ENCODE assay signal across 8 cellular contexts in genomic region chr3:129592362-129593150, GRCh38. TPM values are rescaled to one million over a fixed set of nuclear protein-coding genes. Genes with fewer than 3 reads are reported as not detected.
A peak's percentile ranks its signal among the peaks of the same experiment; 100 is the strongest.
DNase-seq lines count a peak whose midpoint lies in the region; ATAC-seq and TF ChIP-seq lines count a peak whose summit lies in the region.

No MANE protein-coding gene starts in this region.

- ATAC-seq in left colon (no peak), foreskin keratinocyte (no peak)
- ATAC-seq in activated T-cell treated with anti-CD3 and anti-CD28 coated beads, Interleukin-2, amount 50 U/mL, for 4 hours, result no peak

- intact Hi-C loops in left colon (cut with DNase I, micrococcal nuclease), result no loop called here

- peaks cover 0 to 6% (median 0%) of the 10 kb centered on the region in 5 experiments for H3K9me3 Mint-ChIP-seq in brain
- H3K9me3 Mint-ChIP-seq in activated T-cell treated with anti-CD3 and anti-CD28 coated beads, Interleukin-2, amount 50 U/mL, for 4 hours, result no peaks in the 10 kb centered on the region
- H3K9me3 Mint-ChIP-seq in activated T-cell treated with anti-CD3 and anti-CD28 coated beads, Interleukin-2, amount 50 U/mL, for 24 hours, result no peaks in the 10 kb centered on the region

- peaks cover 23% of the 10 kb centered on the region for H3F3A ChIP-seq in smooth muscle cell (ENCODE audit: low read depth)

- H3K27me3 Mint-ChIP-seq in brain, result peaks cover 5% of the 10 kb centered on the region
- H3K27me3 Mint-ChIP-seq in activated T-cell treated with anti-CD3 and anti-CD28 coated beads, Interleukin-2, amount 50 U/mL, for 4 hours (ENCODE audit: low read depth), result no peaks in the 10 kb centered on the region
- H3K27me3 Mint-ChIP-seq in activated T-cell treated with anti-CD3 and anti-CD28 coated beads, Interleukin-2, amount 50 U/mL, for 24 hours, result peaks cover 11% of the 10 kb centered on the region

- TF ChIP-seq CTCF in brain (conservative IDR thresholded peaks at IDR 0.05), result no peak
- no peak for TF ChIP-seq CTCF in smooth muscle cell (IDR thresholded peaks at IDR 0.05; ENCODE audit: borderline replicate concordance, insufficient read depth, poor library complexity, severe bottlenecking)
- no peak for TF ChIP-seq CTCF in foreskin keratinocyte (conservative IDR thresholded peaks at IDR 0.05)

- peaks cover 13% of the 10 kb centered on the region for H4K20me1 ChIP-seq in smooth muscle cell (ENCODE audit: low read depth)

- H2AFZ ChIP-seq in smooth muscle cell (ENCODE audit: low read depth), result no peak overlapping the region

- H3K4me1 Mint-ChIP-seq in brain, result peaks cover 75% of the 10 kb centered on the region
- H3K4me1 Mint-ChIP-seq in activated T-cell treated with anti-CD3 and anti-CD28 coated beads, Interleukin-2, amount 50 U/mL, for 4 hours (ENCODE audit: low read depth), result peaks cover 30% of the 10 kb centered on the region
- H3K4me1 Mint-ChIP-seq in activated T-cell treated with anti-CD3 and anti-CD28 coated beads, Interleukin-2, amount 50 U/mL, for 24 hours (ENCODE audit: low read depth), result peaks cover 23% of the 10 kb centered on the region

- DNase-seq in left colon (peak; percentile 52 to 71), smooth muscle cell (lab: John Stamatoyannopoulos, UW; ENCODE audit: unreplicated experiment) (peak; percentile 11), foreskin keratinocyte (no peak)
- no peak for DNase-seq in activated T-cell treated with anti-CD3 and anti-CD28 coated beads, Interleukin-2, amount 50 U/mL, for 4 hours
- no peak for DNase-seq in activated CD4-positive, alpha-beta T cell treated with anti-CD3 and anti-CD28 coated beads, Interleukin-2, amount 50 U/mL, for 4 hours
- DNase-seq in activated T-cell treated with anti-CD3 and anti-CD28 coated beads, Interleukin-2, amount 50 U/mL, for 24 hours, result no peak

- H3K9me3 ChIP-seq in HUES48 (ENCODE audit: control insufficient read depth, insufficient read depth, low read length) (no peaks in the 10 kb centered on the region), smooth muscle cell (replicated peaks; ENCODE audit: low read depth) (no peaks in the 10 kb centered on the region)

- H3K4me3 Mint-ChIP-seq in brain, result peak overlapping the region in 3 of 5 experiments; percentile 35 to 70 (median 67)
- no peak overlapping the region for H3K4me3 Mint-ChIP-seq in activated T-cell treated with anti-CD3 and anti-CD28 coated beads, Interleukin-2, amount 50 U/mL, for 4 hours
- no peak overlapping the region for H3K4me3 Mint-ChIP-seq in activated T-cell treated with anti-CD3 and anti-CD28 coated beads, Interleukin-2, amount 50 U/mL, for 24 hours

- H3K4me1 ChIP-seq in HUES48 (ENCODE audit: control insufficient read depth, insufficient read depth, low read length) (peaks cover 43% of the 10 kb centered on the region), smooth muscle cell (ENCODE audit: low read depth) (peaks cover 43% of the 10 kb centered on the region), foreskin keratinocyte (no peaks in the 10 kb centered on the region)

- H3K4me3 ChIP-seq in HUES48 (ENCODE audit: low read depth, low read length) (peak overlapping the region; percentile 36), smooth muscle cell (peak overlapping the region; percentile 26)

- no peaks in the 10 kb centered on the region for H3K36me3 Mint-ChIP-seq in brain
- H3K36me3 Mint-ChIP-seq in activated T-cell treated with anti-CD3 and anti-CD28 coated beads, Interleukin-2, amount 50 U/mL, for 4 hours (ENCODE audit: insufficient read depth), result no peaks in the 10 kb centered on the region
- H3K36me3 Mint-ChIP-seq in activated T-cell treated with anti-CD3 and anti-CD28 coated beads, Interleukin-2, amount 50 U/mL, for 24 hours (ENCODE audit: low read depth), result no peaks in the 10 kb centered on the region

- H3K27ac ChIP-seq in HUES48 (ENCODE audit: low read depth, low read length) (peak overlapping the region; percentile 78), smooth muscle cell (ENCODE audit: low read depth) (peak overlapping the region; percentile 78), foreskin keratinocyte (no peak overlapping the region)

- H3K27ac Mint-ChIP-seq in brain, result peak overlapping the region in 4 of 5 experiments; percentile 82 to 94 (median 90)
- no peak overlapping the region for H3K27ac Mint-ChIP-seq in activated T-cell treated with anti-CD3 and anti-CD28 coated beads, Interleukin-2, amount 50 U/mL, for 24 hours

- no peak overlapping the region for H3K9ac ChIP-seq in HUES48 (ENCODE audit: low read depth, low read length)
- peak overlapping the region; percentile 45 for H3K9ac ChIP-seq in smooth muscle cell (ENCODE audit: low read depth)

- H3K4me2 ChIP-seq in smooth muscle cell, result peak overlapping the region; percentile 80

- H3K27me3 ChIP-seq in HUES48 (ENCODE audit: control insufficient read depth, insufficient read depth, low read length) (no peaks in the 10 kb centered on the region), smooth muscle cell (ENCODE audit: low read depth) (no peaks in the 10 kb centered on the region), foreskin keratinocyte (peaks cover 19% of the 10 kb centered on the region)

- H3K79me2 ChIP-seq in smooth muscle cell (ENCODE audit: low read depth), result peaks cover 88% of the 10 kb centered on the region

- WGBS in smooth muscle cell (ENCODE audit: low lambda C conversion rate), result 11% methylated on average over 23 of the region's 26 CpGs

- H3K36me3 ChIP-seq in HUES48 (ENCODE audit: control insufficient read depth, insufficient read depth, low read length) (no peaks in the 10 kb centered on the region), smooth muscle cell (ENCODE audit: low read depth) (no peaks in the 10 kb centered on the region)

RNA-seq across cellular contexts. Expression of gene PLXND1, which starts 13.9 kb away (rescaled TPM):
- polyA plus RNA-seq in brain (ENCODE audit: insufficient read depth, low read depth, low replicate concordance) (151 TPM), smooth muscle cell (75.8 and 130 TPM in 2 replicates), foreskin keratinocyte (1.3 and 2.5 TPM in 2 replicates)
- total RNA-seq in left colon (10 to 100 TPM; 16.5 to 38.8 TPM), smooth muscle cell (71.2 and 94.3 TPM in 2 replicates), foreskin keratinocyte (1.8 and 3.1 TPM in 2 replicates)
- total RNA-seq in activated T-cell treated with anti-CD3 and anti-CD28 coated beads, Interleukin-2, amount 50 U/mL, for 4 hours, result 1 to 10 TPM; 4.8 to 6.2 (median 6.1) TPM

RNA-seq across cellular contexts. Expression of gene H1-8, which starts 49.6 kb away (rescaled TPM):
- polyA plus RNA-seq in brain (ENCODE audit: insufficient read depth, low read depth, low replicate concordance) (not detected), smooth muscle cell (not detected in 2 replicates), foreskin keratinocyte (not detected in 2 replicates)
- total RNA-seq in left colon (not detected), smooth muscle cell (not detected in 2 replicates), foreskin keratinocyte (not detected in 2 replicates)
- total RNA-seq in activated T-cell treated with anti-CD3 and anti-CD28 coated beads, Interleukin-2, amount 50 U/mL, for 4 hours, result not detected

Comparison
In these comparisons a context has a peak if more than half of its experiments do, and no peak if none do; other contexts are left out.
1. H3K4me3 Mint-ChIP-seq: peak in brain (3 of 5); none in activated T-cell treated with anti-CD3 and anti-CD28 coated beads, Interleukin-2, amount 50 U/mL, for 4 hours (single experiment) and activated T-cell treated with anti-CD3 and anti-CD28 coated beads, Interleukin-2, amount 50 U/mL, for 24 hours (single experiment).
2. DNase-seq: peak in left colon (2 of 2) and smooth muscle cell (single experiment); none in activated T-cell treated with anti-CD3 and anti-CD28 coated beads, Interleukin-2, amount 50 U/mL, for 4 hours (single experiment), activated CD4-positive, alpha-beta T cell treated with anti-CD3 and anti-CD28 coated beads, Interleukin-2, amount 50 U/mL, for 4 hours (0 of 2), foreskin keratinocyte (0 of 2) and activated T-cell treated with anti-CD3 and anti-CD28 coated beads, Interleukin-2, amount 50 U/mL, for 24 hours (single experiment).